In genomic region chr11:65395961-65396530, GRCh38 we compare ENCODE assay signal across 29 cellular contexts.
"Had no signal": no experiment of that assay in that cellular context is flagged by ENCODE, and none has a peak within 500 bp of the region (broad histone marks: within the 10 kb centered on the region; RNA-seq: fewer than 3 reads in every experiment).

No MANE protein-coding gene starts in this region.

- H3K36me3 Mint-ChIP-seq: activated naive CD8-positive, alpha-beta T cell had no signal

- H3K9me3 Mint-ChIP-seq: activated B cell treated with CpG ODN at 0.5 μM for 24 hours; activated CD4-positive, alpha-beta memory T cell treated with anti-CD3 and anti-CD28 coated beads for 36 hours; activated CD4-positive, alpha-beta T cell treated with anti-CD3 and anti-CD28 coated beads, Interleukin-2, amount 10 ng/mL, durations not matched to agents 24 days and 14 days; activated naive CD4-positive, alpha-beta T cell treated with anti-CD3 and anti-CD28 coated beads for 36 hours; activated T-helper 17 cell treated with anti-CD3 and anti-CD28 coated beads, Interleukin-2, amount 50 U/mL, for 72 hours; brain; central memory CD8-positive, alpha-beta T cell had no signal

- H3K27ac ChIP-seq: Peyer's patch had no signal

- H3K9me3 ChIP-seq: MG63, Peyer's patch had no signal

- FAIRE-seq: astrocyte, TTC549 had no signal

- DNase-seq: activated B cell treated with CpG ODN at 0.5 μM for 24 hours; activated CD4-positive, alpha-beta memory T cell treated with anti-CD3 and anti-CD28 coated beads for 36 hours; activated CD4-positive, alpha-beta T cell treated with anti-CD3 and anti-CD28 coated beads for 1 hour; activated CD4-positive, alpha-beta T cell treated with anti-CD3 and anti-CD28 coated beads, Interleukin-2, amount 10 ng/mL, durations not matched to agents 24 days and 14 days; activated CD8-positive, alpha-beta memory T cell treated with anti-CD3 and anti-CD28 coated beads for 24 hours; activated gamma-delta T cell; activated naive CD4-positive, alpha-beta T cell treated with anti-CD3 and anti-CD28 coated beads for 36 hours; activated T-cell treated with anti-CD3 and anti-CD28 coated beads for 4 hours; activated T-cell treated with anti-CD3 and anti-CD28 coated beads, Interleukin-2, amount 50 U/mL, for 48 hours; amygdala; MG63; MV-4-11; NCI-H1092 treated with DMSO at 0.1 percent for 48 hours; NCI-H1417 treated with DMSO at 0.1 percent for 48 hours; NCI-H1694; NCI-H2029; NCI-H2107; NCI-H2171 treated with DMSO at 0.1 percent for 48 hours; NCI-H510A treated with DMSO at 0.1 percent for 48 hours; Peyer's patch; SHP77 treated with DMSO at 0.1 percent for 48 hours; T-helper 2 cell; T1000 had no signal

- ATAC-seq: activated T-helper 17 cell treated with anti-CD3 and anti-CD28 coated beads, Interleukin-2, amount 50 U/mL, for 72 hours had no signal

- H3K4me3 Mint-ChIP-seq: activated B cell treated with CpG ODN at 0.5 μM for 24 hours; activated CD4-positive, alpha-beta memory T cell treated with anti-CD3 and anti-CD28 coated beads for 36 hours; activated CD4-positive, alpha-beta T cell treated with anti-CD3 and anti-CD28 coated beads, Interleukin-2, amount 10 ng/mL, durations not matched to agents 24 days and 14 days; activated naive CD4-positive, alpha-beta T cell treated with anti-CD3 and anti-CD28 coated beads for 36 hours; activated naive CD8-positive, alpha-beta T cell; activated T-helper 17 cell treated with anti-CD3 and anti-CD28 coated beads, Interleukin-2, amount 50 U/mL, for 72 hours; brain; central memory CD8-positive, alpha-beta T cell had no signal

- H3K4me1 Mint-ChIP-seq: brain had no signal

- H3K27ac Mint-ChIP-seq: activated B cell treated with CpG ODN at 0.5 μM for 24 hours; activated CD4-positive, alpha-beta memory T cell treated with anti-CD3 and anti-CD28 coated beads for 36 hours; activated CD4-positive, alpha-beta T cell treated with anti-CD3 and anti-CD28 coated beads, Interleukin-2, amount 10 ng/mL, durations not matched to agents 24 days and 14 days; activated naive CD4-positive, alpha-beta T cell treated with anti-CD3 and anti-CD28 coated beads for 36 hours; activated naive CD8-positive, alpha-beta T cell; activated T-helper 17 cell treated with anti-CD3 and anti-CD28 coated beads, Interleukin-2, amount 50 U/mL, for 72 hours; brain had no signal

- H3K4me3 ChIP-seq: MG63, Peyer's patch had no signal

- H3K27me3 ChIP-seq: MG63, Peyer's patch had no signal
